Comparison of ENCODE assay signal across 11 cellular contexts in the genomic region with DNA sequence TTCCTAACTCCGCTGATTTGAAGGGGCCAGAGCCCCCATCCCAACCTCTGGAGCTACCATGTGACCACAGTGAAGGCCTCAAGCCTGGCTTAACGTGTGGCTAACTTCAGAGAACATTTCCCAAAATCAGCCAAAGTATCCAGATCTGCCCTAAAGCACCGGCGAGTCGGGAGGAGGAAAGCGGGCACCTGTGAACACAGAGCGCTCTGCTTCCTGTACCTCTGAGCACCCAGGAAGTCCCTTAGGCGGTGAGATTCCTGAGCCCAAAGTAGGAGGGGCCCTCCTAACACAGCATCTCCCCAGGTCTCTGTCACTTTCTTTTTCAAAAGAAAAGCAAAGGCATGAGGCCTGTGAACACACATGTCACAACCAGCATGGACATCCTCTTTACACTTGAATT. TPM values are rescaled to one million over a fixed set of nuclear protein-coding genes. Genes with fewer than 3 reads are reported as not detected.
DNase-seq lines count a peak whose midpoint lies in the region; ATAC-seq and TF ChIP-seq lines count a peak whose summit lies in the region.
"Had no signal": no experiment of that assay in that cellular context is flagged by ENCODE, and none has a peak within 500 bp of the region (broad histone marks: within the 10 kb centered on the region; RNA-seq: fewer than 3 reads in every experiment).

No MANE protein-coding gene starts in this region.

- peaks cover 15% of the 10 kb centered on the region for H3K4me1 ChIP-seq in psoas muscle
- H3K4me1 ChIP-seq in left lung = peaks cover 0 to 55% of the 10 kb centered on the region in 2 donors

- peak; percentile 55 for ATAC-seq in CD4-positive, alpha-beta T cell (ENCODE audit: poor library complexity)
- no peak for ATAC-seq in psoas muscle
- no peak for ATAC-seq in left lung
- ATAC-seq in activated CD4-positive, CD25-positive, alpha-beta regulatory T cell treated with anti-CD3 and anti-CD28 coated beads, Interleukin-2, amount 50 U/mL, for 24 hours = no peak

- H3K9me3 ChIP-seq in CD4-positive, alpha-beta T cell (ENCODE audit: control insufficient read depth, low read length) = no peaks in the 10 kb centered on the region
- H3K9me3 ChIP-seq in psoas muscle = no peaks in the 10 kb centered on the region
- no peaks in the 10 kb centered on the region for H3K9me3 ChIP-seq in left lung

- H3K27ac ChIP-seq in CD4-positive, alpha-beta T cell (ENCODE audit: low read depth, low read length) = peak overlapping the region; percentile 84
- H3K27ac ChIP-seq in psoas muscle (no peak overlapping the region), left lung (peak overlapping the region in 1 of 2 donors; percentile 84)

- TF ChIP-seq CTCF in CD4-positive, alpha-beta T cell (IDR thresholded peaks at IDR 0.05) = no peak
- TF ChIP-seq CTCF in psoas muscle (IDR thresholded peaks at IDR 0.05) (no peak), left lung (IDR thresholded peaks at IDR 0.05) (no peak)

- H3K36me3 Mint-ChIP-seq in CD4-positive, alpha-beta T cell (ENCODE audit: low read depth) = peaks cover 27% of the 10 kb centered on the region

- peaks cover 75% of the 10 kb centered on the region for H3K4me1 Mint-ChIP-seq in CD4-positive, alpha-beta T cell (ENCODE audit: low read depth)

- H3K27me3 ChIP-seq in CD4-positive, alpha-beta T cell (ENCODE audit: control insufficient read depth, insufficient read depth, low read length) = no peaks in the 10 kb centered on the region
- H3K27me3 ChIP-seq in psoas muscle (ENCODE audit: insufficient read depth in 3 of 3, low read length in 2 of 3) (no peaks in the 10 kb centered on the region), left lung (no peaks in the 10 kb centered on the region)

- DNase-seq in CD4-positive, alpha-beta T cell = peak in 8 of 10 experiments; percentile 27 to 50 (median 36)
- peak; percentile 45 for DNase-seq in activated CD4-positive, alpha-beta T cell treated with anti-CD3 and anti-CD28 coated beads for 48 hours
- DNase-seq in effector CD8-positive, alpha-beta T cell (lab: John Stamatoyannopoulos, UW) = peak; percentile 37
- DNase-seq in psoas muscle (no peak), left lung (no peak), AG20443 (ENCODE audit: low spot score) (no peak), posterior cingulate gyrus (no peak)
- DNase-seq: DMS79 treated with DMSO at 0.1 percent for 48 hours, erythroblast had no signal

- H3K27me3 Mint-ChIP-seq in CD4-positive, alpha-beta T cell = no peaks in the 10 kb centered on the region

- H3K36me3 ChIP-seq in psoas muscle (ENCODE audit: insufficient read depth in 1 of 2, low read depth in 1 of 2) (no peaks in the 10 kb centered on the region), left lung (no peaks in the 10 kb centered on the region)

- POLR2A ChIA-PET in CD4-positive, alpha-beta T cell (lab: Charles Lee) = no interaction called here

- H3K4me3 Mint-ChIP-seq in CD4-positive, alpha-beta T cell = peak overlapping the region; percentile 85

- WGBS in psoas muscle, 3 donors = 81 to 88% (median 86%) methylated on average over 8 of the region's 8 CpGs

- CTCF ChIA-PET in CD4-positive, alpha-beta T cell (lab: Charles Lee) = interaction anchor here (0.7 to 1.4 kb wide), 2 partner anchors 25 to 133 kb away, joined by 3 read pairs; no protein-coding TSS in a partner anchor

- intact Hi-C loops in CD4-positive, alpha-beta T cell (cut with DNase I, micrococcal nuclease) = loop anchor here in 1 of 2 experiments (5.0 to 10.0 kb wide), 5 partner anchors 529 to 1121 kb away; partner anchors contain the start of genes RYBP and SHQ1
- intact Hi-C loops in psoas muscle (cut with DNase I) = loop anchor here (10.0 kb wide), 2 partner anchors 1099 to 1359 kb away; no protein-coding TSS in a partner anchor
- intact Hi-C loops in left lung (cut with DNase I) = loop anchor here in 1 of 2 donors (10.0 kb wide), 1 partner anchor 139 kb away; no protein-coding TSS in a partner anchor
- intact Hi-C loops in posterior cingulate gyrus (cut with DNase I) = loop anchor here (10.0 kb wide), 1 partner anchor 1359 kb away; no protein-coding TSS in a partner anchor

- H3K9me3 Mint-ChIP-seq in CD4-positive, alpha-beta T cell = no peaks in the 10 kb centered on the region

- peak overlapping the region; percentile 81 for H3K4me3 ChIP-seq in psoas muscle
- H3K4me3 ChIP-seq in left lung = peak overlapping the region in 1 of 2 donors; percentile 82

- H3K27ac Mint-ChIP-seq in CD4-positive, alpha-beta T cell = peak overlapping the region; percentile 88

RNA-seq across cellular contexts. Expression of gene EIF4E3, which starts 0.9 kb away (rescaled TPM):
- total RNA-seq in CD4-positive, alpha-beta T cell = 10 to 100 TPM; 48.2 to 50.4 TPM
- 10 to 100 TPM; 38.5 to 57.3 (median 49.8) TPM for total RNA-seq in psoas muscle
- 10 to 100 TPM; 10.3 to 60.1 (median 25.1) TPM for polyA plus RNA-seq in psoas muscle
- 10 to 100 TPM; 23.2 to 34.8 TPM for total RNA-seq in left lung

RNA-seq across cellular contexts. Expression of gene GPR27, which starts 27.5 kb away (rescaled TPM):
- total RNA-seq in CD4-positive, alpha-beta T cell = 1 to 10 TPM in 1 of 2 experiments, under 1 TPM in 1; 0.84 to 1.1 TPM
- total RNA-seq in psoas muscle (1 to 10 TPM in 2 of 4 donors, under 1 TPM in 2; 0.93 to 1.2 (median 1.0) TPM), left lung (1 to 10 TPM; 2.8 to 3.0 TPM)
- under 1 TPM; 0.03 to 0.21 (median 0.10) TPM for polyA plus RNA-seq in psoas muscle

RNA-seq across cellular contexts. Expression of gene PROK2, which starts 58.8 kb away (rescaled TPM):
- 1 to 10 TPM; 1.3 to 1.4 TPM for total RNA-seq in CD4-positive, alpha-beta T cell
- total RNA-seq in psoas muscle (under 1 TPM in 3 of 4 donors, not detected in 1; 0.27 to 0.81 (median 0.47) TPM), left lung (10 to 100 TPM in 1 of 2 donors, under 1 TPM in 1; 0.32 to 18.1 TPM)
- under 1 TPM in 2 of 3 donors, not detected in 1; 0.08 to 0.13 TPM for polyA plus RNA-seq in psoas muscle
- total RNA-seq: T-helper 1 cell treated with Interleukin-12 subunit alpha and Interleukin-12 subunit beta and Interleukin-4 antibody, amounts not matched to agents 30 ng/mL and 1 ng/mL, for 36 hours had no signal

Comparison
In these comparisons a context has a peak if more than half of its experiments do, and no peak if none do; other contexts are left out.
1. DNase-seq: peak in CD4-positive, alpha-beta T cell (8 of 10), activated CD4-positive, alpha-beta T cell treated with anti-CD3 and anti-CD28 coated beads for 48 hours (single experiment) and effector CD8-positive, alpha-beta T cell (single experiment); none in psoas muscle (0 of 2), left lung (0 of 2), AG20443 (single experiment) and posterior cingulate gyrus (0 of 10).